In the genomic region with DNA sequence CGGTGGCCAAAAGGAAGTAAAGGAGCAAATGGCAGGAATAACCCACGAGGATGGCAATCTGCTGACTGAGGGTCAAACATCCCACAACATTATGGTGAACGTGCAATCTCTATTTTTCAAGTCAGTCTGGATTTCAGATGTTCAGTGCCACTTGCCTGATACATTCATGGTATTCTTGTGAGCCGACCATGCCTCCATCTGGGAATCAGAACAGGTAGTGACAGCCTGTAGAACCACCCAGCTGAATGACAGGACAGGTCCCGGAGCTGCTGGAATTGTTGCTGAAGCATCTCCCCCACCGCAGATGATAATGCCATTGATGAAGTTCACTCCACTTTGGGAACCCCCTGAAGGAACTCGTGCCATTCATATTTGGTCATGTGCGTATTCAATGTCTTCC, we compare ENCODE assay signal across 22 cellular contexts.
DNase-seq lines count a peak whose midpoint lies in the region; ATAC-seq, FAIRE-seq and TF ChIP-seq lines count a peak whose summit lies in the region.
"Had no signal": no experiment of that assay in that cellular context is flagged by ENCODE, and none has a peak within 500 bp of the region (broad histone marks: within the 10 kb centered on the region; RNA-seq: fewer than 3 reads in every experiment).

No MANE protein-coding gene starts in this region.

- H3K4me1 Mint-ChIP-seq in activated naive CD4-positive, alpha-beta T cell treated with anti-CD3 and anti-CD28 coated beads, Interleukin-2, amount 10 ng/mL, durations not matched to agents 7 days and 5 days: no peaks in the 10 kb centered on the region
- H3K4me1 Mint-ChIP-seq in memory B cell: peaks cover 8% of the 10 kb centered on the region
- H3K4me1 Mint-ChIP-seq in effector memory CD8-positive, alpha-beta T cell (ENCODE audit: low read depth in 2 of 2): peaks cover 0 to 2% of the 10 kb centered on the region in 2 donors

- no peak overlapping the region for H3K4me2 ChIP-seq in GM12878 (ENCODE audit: control insufficient read depth, insufficient read depth)
- H3K4me2 ChIP-seq: SK-N-SH had no signal

- ATAC-seq in activated naive CD4-positive, alpha-beta T cell treated with anti-CD3 and anti-CD28 coated beads, Interleukin-2, amount 50 U/mL, for 72 hours: no peak
- ATAC-seq in GM12878 (no peak), memory B cell (ENCODE audit: low read depth) (no peak)
- no peak for ATAC-seq in effector memory CD8-positive, alpha-beta T cell (replicated peaks)
- ATAC-seq: CD8-positive, alpha-beta T cell; HCT116 had no signal

- TF ChIP-seq POLR2A in GM12878 (IDR thresholded peaks at IDR 0.05; ENCODE audit: low read depth, low read length): no peak

- no peak overlapping the region for H3K4me3 Mint-ChIP-seq in activated naive CD4-positive, alpha-beta T cell treated with anti-CD3 and anti-CD28 coated beads, Interleukin-2, amount 10 ng/mL, durations not matched to agents 7 days and 5 days
- no peak overlapping the region for H3K4me3 Mint-ChIP-seq in memory B cell
- no peak overlapping the region for H3K4me3 Mint-ChIP-seq in effector memory CD8-positive, alpha-beta T cell
- H3K4me3 Mint-ChIP-seq: CD8-positive, alpha-beta T cell; IgD-negative memory B cell had no signal

- H3K27ac Mint-ChIP-seq in activated naive CD4-positive, alpha-beta T cell treated with anti-CD3 and anti-CD28 coated beads, Interleukin-2, amount 10 ng/mL, durations not matched to agents 7 days and 5 days: no peak overlapping the region
- no peak overlapping the region for H3K27ac Mint-ChIP-seq in activated naive CD4-positive, alpha-beta T cell treated with anti-CD3 and anti-CD28 coated beads, Interleukin-2, amount 50 U/mL, for 72 hours
- H3K27ac Mint-ChIP-seq in memory B cell: peak overlapping the region; percentile 78
- H3K27ac Mint-ChIP-seq in effector memory CD8-positive, alpha-beta T cell: no peak overlapping the region
- H3K27ac Mint-ChIP-seq: CD8-positive, alpha-beta T cell had no signal

- CTCF ChIA-PET in activated naive CD4-positive, alpha-beta T cell treated with anti-CD3 and anti-CD28 coated beads, Interleukin-2, amount 10 ng/mL, durations not matched to agents 7 days and 5 days (lab: Charles Lee): no interaction called here
- CTCF ChIA-PET in GM12878 (lab: Yijun Ruan, JAX): interaction anchor here (0.6 to 0.9 kb wide), 2 partner anchors 30 to 519 kb away, joined by 3 read pairs; no protein-coding TSS in a partner anchor

- intact Hi-C loops in GM12878 (cut with micrococcal nuclease; ENCODE audit: unreplicated experiment): no loop called here

- no peak overlapping the region for H2AFZ ChIP-seq in GM12878 (ENCODE audit: control insufficient read depth, low read depth, low read length)

- H3K9ac ChIP-seq in GM12878 (ENCODE audit: control insufficient read depth, insufficient read depth, low read length): no peak overlapping the region
- H3K9ac ChIP-seq: SK-N-SH had no signal

- peak; percentile 10 for DNase-seq in activated naive CD4-positive, alpha-beta T cell treated with anti-CD3 and anti-CD28 coated beads, Interleukin-2, amount 10 ng/mL, durations not matched to agents 7 days and 5 days
- no peak for DNase-seq in activated naive CD4-positive, alpha-beta T cell treated with anti-CD3 and anti-CD28 coated beads, Interleukin-2, amount 50 U/mL, for 72 hours (ENCODE audit: low spot score in 2 of 2)
- DNase-seq in GM12878 (ENCODE audit: low read depth, low spot score): no peak
- DNase-seq in memory B cell (ENCODE audit: low spot score in 2 of 2): no peak
- DNase-seq in NCI-H2227 (lab: John Stamatoyannopoulos, UW; ENCODE audit: unreplicated experiment): no peak
- DNase-seq in effector memory CD8-positive, alpha-beta T cell: no peak
- no peak for DNase-seq in substantia nigra (lab: John Stamatoyannopoulos, UW)
- DNase-seq: Caco-2, NCI-H1092, NCI-H1417 treated with DMSO at 0.1 percent for 48 hours, NCI-H1694 treated with DMSO at 0.1 percent for 48 hours, NCI-H2081, NCI-H226, NCI-H510A, NCI-H69, SK-N-SH had no signal

- no peaks in the 10 kb centered on the region; the same call in 2 of the 3 replicates for H3K9me3 ChIP-seq in GM12878 (replicated peaks; ENCODE audit: control insufficient read depth, insufficient read depth, low read length)
- H3K9me3 ChIP-seq: Caco-2, SK-N-SH had no signal

- 42% methylated on average over 8 of the region's 8 CpGs for WGBS in GM12878 (ENCODE audit: insufficient coverage, insufficient replicate concordance, low lambda C conversion rate, missing lambda C conversion rate)

- H3K36me3 Mint-ChIP-seq in activated naive CD4-positive, alpha-beta T cell treated with anti-CD3 and anti-CD28 coated beads, Interleukin-2, amount 10 ng/mL, durations not matched to agents 7 days and 5 days: no peaks in the 10 kb centered on the region
- H3K36me3 Mint-ChIP-seq in activated naive CD4-positive, alpha-beta T cell treated with anti-CD3 and anti-CD28 coated beads, Interleukin-2, amount 50 U/mL, for 72 hours: no peaks in the 10 kb centered on the region
- H3K36me3 Mint-ChIP-seq in memory B cell: no peaks in the 10 kb centered on the region
- no peaks in the 10 kb centered on the region for H3K36me3 Mint-ChIP-seq in effector memory CD8-positive, alpha-beta T cell (ENCODE audit: insufficient read depth)
- H3K36me3 Mint-ChIP-seq: CD8-positive, alpha-beta T cell; IgD-negative memory B cell had no signal

- H3K27me3 Mint-ChIP-seq in activated naive CD4-positive, alpha-beta T cell treated with anti-CD3 and anti-CD28 coated beads, Interleukin-2, amount 10 ng/mL, durations not matched to agents 7 days and 5 days: peaks cover 9% of the 10 kb centered on the region
- no peaks in the 10 kb centered on the region for H3K27me3 Mint-ChIP-seq in memory B cell
- peaks cover 5 to 11% of the 10 kb centered on the region in 2 donors for H3K27me3 Mint-ChIP-seq in effector memory CD8-positive, alpha-beta T cell
- H3K27me3 Mint-ChIP-seq: IgD-negative memory B cell had no signal

- H3K36me3 ChIP-seq in GM12878 (ENCODE audit: control insufficient read depth in 2 of 2, insufficient read depth in 2 of 2, low read length in 1 of 2): no peaks in the 10 kb centered on the region

- SMC1A ChIA-PET in GM12878 (lab: Charles Lee; ENCODE audit: uncharacterized antibody, unreplicated experiment): interaction anchor here (1.4 kb wide), 1 partner anchor 10 kb away, joined by 3 read pairs; no protein-coding TSS in a partner anchor

- no peaks in the 10 kb centered on the region for H3K79me2 ChIP-seq in GM12878 (ENCODE audit: control insufficient read depth, insufficient read depth, low read length)

- in situ Hi-C loops in GM12878 (cut with MboI): no loop called here

- RAD21 ChIA-PET in GM12878 (lab: Charles Lee; ENCODE audit: unreplicated experiment): interaction anchor here (1.1 kb wide), 1 partner anchor 476 kb away, joined by 3 read pairs; no protein-coding TSS in a partner anchor

- no peak overlapping the region for H3K4me3 ChIP-seq in GM12878

- H4K20me1 ChIP-seq in GM12878 (ENCODE audit: control insufficient read depth, insufficient read depth): no peaks in the 10 kb centered on the region

- no peaks in the 10 kb centered on the region for H3K27me3 ChIP-seq in GM12878 (replicated peaks in 1 of 2; ENCODE audit: control insufficient read depth in 2 of 2, insufficient read depth in 2 of 2, low read length in 1 of 2)

- H3K9me3 Mint-ChIP-seq in activated naive CD4-positive, alpha-beta T cell treated with anti-CD3 and anti-CD28 coated beads, Interleukin-2, amount 10 ng/mL, durations not matched to agents 7 days and 5 days: no peaks in the 10 kb centered on the region
- no peaks in the 10 kb centered on the region for H3K9me3 Mint-ChIP-seq in activated naive CD4-positive, alpha-beta T cell treated with anti-CD3 and anti-CD28 coated beads, Interleukin-2, amount 50 U/mL, for 72 hours
- H3K9me3 Mint-ChIP-seq in memory B cell: no peaks in the 10 kb centered on the region
- H3K9me3 Mint-ChIP-seq in effector memory CD8-positive, alpha-beta T cell: no peaks in the 10 kb centered on the region
- H3K9me3 Mint-ChIP-seq: CD8-positive, alpha-beta T cell; IgD-negative memory B cell had no signal

- TF ChIP-seq RAD21 in GM12878 (IDR thresholded peaks at IDR 0.05; ENCODE audit: insufficient read depth, low read depth, low read length): no peak

- no peaks in the 10 kb centered on the region for H3K4me1 ChIP-seq in GM12878 (ENCODE audit: control insufficient read depth, insufficient read depth, low read length)
- H3K4me1 ChIP-seq: Caco-2 had no signal

- TF ChIP-seq CTCF in GM12878 (IDR thresholded peaks at IDR 0.05 in 2 of 3, conservative IDR thresholded peaks at IDR 0.05 in 1 of 3; ENCODE audit: control insufficient read depth in 2 of 3, extremely low read depth in 1 of 3, insufficient read depth in 1 of 3, low read depth in 3 of 3, low read length in 3 of 3): no peak

- no peak for TF ChIP-seq EP300 in GM12878 (IDR thresholded peaks at IDR 0.05; ENCODE audit: borderline replicate concordance in 1 of 2, control insufficient read depth in 1 of 2, low read depth in 2 of 2, low read length in 2 of 2)

- FAIRE-seq in GM12878 (lab: Jason Lieb, UNC): peak; percentile 23
- FAIRE-seq: G401.6, RCC 7860 had no signal

- BruUV-seq in GM12878 (replicated peaks; lab: Mats Ljungman, UMichigan): no TSS peak

- POLR2A ChIA-PET in GM12878 (lab: Charles Lee): no interaction called here

- no peak overlapping the region for H3K27ac ChIP-seq in GM12878 (ENCODE audit: control insufficient read depth, insufficient read depth)
- H3K27ac ChIP-seq in substantia nigra (ENCODE audit: low read depth, low read length, poor library complexity, severe bottlenecking): no peak overlapping the region
- H3K27ac ChIP-seq: C4-2B had no signal

TF ChIP-seq in GM12878, 131 proteins besides CTCF, POLR2A, EP300 and RAD21 (continues in another document):
- TF ChIP-seq CBFB (IDR thresholded peaks at IDR 0.05; ENCODE audit: low read depth) (no peak), RFX5 (IDR thresholded peaks at IDR 0.05; ENCODE audit: low read depth, low read length) (no peak)
